ENCODE assay signal across 13 cellular contexts in genomic region chr12:132159555-132160003, GRCh38.
"Had no signal": no experiment of that assay in that cellular context is flagged by ENCODE, and none has a peak within 500 bp of the region (broad histone marks: within the 10 kb centered on the region; RNA-seq: fewer than 3 reads in every experiment).

No MANE protein-coding gene starts in this region.

- H3K9me3 ChIP-seq: breast epithelium, pancreas had no signal

- H3K4me2 ChIP-seq: smooth muscle cell had no signal

- H3K4me1 Mint-ChIP-seq: neural crest cell had no signal

- DNase-seq: activated CD4-positive, alpha-beta T cell treated with anti-CD3 and anti-CD28 coated beads for 4 hours; anterior cingulate cortex; mesendoderm; stimulated activated naive CD4-positive, alpha-beta T cell treated with Interleukin-2 at 50 U/mL for 16 hours; T1000 had no signal

- H3K4me3 Mint-ChIP-seq: activated naive CD8-positive, alpha-beta T cell; neural crest cell; T-cell had no signal

- H3K27me3 Mint-ChIP-seq: activated naive CD8-positive, alpha-beta T cell; T-cell had no signal

- H3K27me3 ChIP-seq: dorsolateral prefrontal cortex, pancreas had no signal

- H3K27ac Mint-ChIP-seq: activated naive CD8-positive, alpha-beta T cell had no signal

- H3K9me3 Mint-ChIP-seq: neural crest cell, T-cell had no signal

- H3K27ac ChIP-seq: breast epithelium, dorsolateral prefrontal cortex, pancreas, VCaP had no signal

- H3K4me1 ChIP-seq: pancreas had no signal

- H3K36me3 ChIP-seq: breast epithelium, pancreas had no signal

- H3K36me3 Mint-ChIP-seq: activated naive CD8-positive, alpha-beta T cell; T-cell had no signal

- H3K4me3 ChIP-seq: breast epithelium, dorsolateral prefrontal cortex, pancreas, smooth muscle cell had no signal
